ENCODE assay signal across 1 cellular context in the genomic region with DNA sequence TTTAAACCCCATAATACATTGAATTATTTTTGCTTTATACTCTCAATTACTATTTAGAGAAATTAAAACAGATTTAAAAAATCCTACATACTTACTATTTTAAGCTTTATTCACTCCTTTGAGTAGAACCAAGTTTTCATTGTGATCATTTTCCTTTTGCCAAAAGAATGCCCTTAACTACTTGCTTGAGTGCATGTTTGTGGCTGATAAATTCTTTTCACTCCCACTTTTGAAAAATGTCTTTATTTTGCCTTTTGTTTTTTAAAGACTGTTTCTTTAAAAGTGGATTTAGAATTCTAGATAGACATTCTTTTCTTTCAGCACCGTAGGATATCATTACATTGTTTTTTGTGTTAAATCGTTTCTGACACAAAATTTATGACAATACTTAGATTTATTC.
TF ChIP-seq lines count a peak whose summit lies in the region.

No MANE protein-coding gene starts in this region.

TF ChIP-seq in IMR-90, 13 proteins besides CTCF, POLR2A, EP300 and RAD21:
- TF ChIP-seq CEBPB (IDR thresholded peaks at IDR 0.05; ENCODE audit: low read depth, low read length) (no peak), MAFK (IDR thresholded peaks at IDR 0.05; ENCODE audit: low read depth, low read length) (no peak), CHD1 (IDR thresholded peaks at IDR 0.05; ENCODE audit: low read depth, low read length) (no peak), MAZ (IDR thresholded peaks at IDR 0.05; ENCODE audit: borderline replicate concordance, low read depth, low read length) (no peak), FOS (IDR thresholded peaks at IDR 0.05; ENCODE audit: low read depth, low read length) (no peak), ELK1 (IDR thresholded peaks at IDR 0.05; ENCODE audit: borderline replicate concordance, low read depth, low read length) (no peak), SMC3 (IDR thresholded peaks at IDR 0.05; ENCODE audit: low read depth, low read length) (no peak), RCOR1 (IDR thresholded peaks at IDR 0.05; ENCODE audit: insufficient replicate concordance, low read length) (no peak), USF2 (IDR thresholded peaks at IDR 0.05; ENCODE audit: low read depth, low read length) (no peak), NFE2L2 (IDR thresholded peaks at IDR 0.05; ENCODE audit: low read depth, low read length) (no peak), RFX5 (IDR thresholded peaks at IDR 0.05; ENCODE audit: low read depth, low read length) (no peak), MXI1 (IDR thresholded peaks at IDR 0.05; ENCODE audit: borderline replicate concordance, low read depth, low read length) (no peak), BHLHE40 (IDR thresholded peaks at IDR 0.05; ENCODE audit: low read depth, low read length) (no peak)
